ENCODE assay signal across 8 cellular contexts in the genomic region with DNA sequence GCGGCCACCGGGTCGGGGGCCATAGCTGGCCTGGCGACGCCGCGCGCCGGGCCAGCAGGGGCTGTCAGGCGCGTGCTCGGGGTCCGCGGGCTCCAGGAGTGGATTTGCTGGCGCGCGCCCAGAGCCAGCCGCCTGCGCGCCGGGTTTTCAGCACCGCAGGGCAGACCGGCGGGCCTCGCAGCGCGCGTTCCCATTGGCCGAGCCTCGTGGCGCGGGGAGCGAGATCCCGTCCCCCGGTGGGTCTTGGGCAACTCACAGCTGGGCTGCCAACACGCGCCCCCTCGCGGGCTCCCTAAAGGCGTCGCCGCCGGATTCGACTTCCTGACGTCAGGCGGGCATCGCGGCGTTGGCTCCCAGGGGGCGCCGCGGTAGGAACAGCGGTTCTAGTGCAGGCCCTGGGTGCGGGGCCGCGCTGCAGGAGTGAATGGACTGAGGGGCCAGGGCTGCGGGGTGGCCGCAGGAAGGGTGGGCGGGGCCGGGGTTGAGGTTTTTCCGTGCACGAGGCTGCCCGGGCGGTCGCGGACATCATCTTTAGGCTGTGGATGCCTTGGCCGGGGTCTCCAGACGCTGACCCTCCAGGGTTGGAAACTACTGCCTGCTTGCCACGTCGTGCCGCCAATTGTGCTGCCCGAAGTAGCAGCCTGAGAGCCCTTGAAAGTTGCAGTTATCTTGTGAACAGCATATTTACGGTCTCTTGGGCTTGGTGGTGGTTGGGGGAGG. TPM values are rescaled to one million over a fixed set of nuclear protein-coding genes. Genes with fewer than 3 reads are reported as not detected.
A peak's percentile ranks its signal among the peaks of the same experiment; 100 is the strongest.
DNase-seq lines count a peak whose midpoint lies in the region; ATAC-seq and TF ChIP-seq lines count a peak whose summit lies in the region.

Gene FADS1, minus strand, starts transcription at position 268 of the 720 bp plus-strand sequence. Its CDS starts 74 bp downstream, at position 194.

- in situ Hi-C loops in Caki2 (cut with HindIII; ENCODE audit: low pct_unique_long_range_greater_than_20kb, low sequenced_read_pairs) (no loop called here), KBM-7 (cut with MboI; ENCODE audit: low pct_unique_long_range_greater_than_20kb, low sequenced_read_pairs) (no loop called here)

- peaks cover 21% of the 10 kb centered on the region for H3K4me1 Mint-ChIP-seq in stimulated activated memory B cell treated with anti-CD40 and anti-IgM and Interleukin-4, amounts not matched to agents 10 μg/mL and 1 μg/mL and 100 μg/mL, for 72 hours

- H3K4me3 ChIP-seq in esophagus squamous epithelium: peak within 1 kb of the TSS; percentile 47 to 83 (median 58)
- H3K4me3 ChIP-seq in muscle layer of duodenum (ENCODE audit: low read depth in 1 of 2, low read length in 2 of 2): peak within 1 kb of the TSS; percentile 69 to 70

- peak within 1 kb of the TSS; percentile 86 to 99 (median 92) for H3K27ac ChIP-seq in esophagus squamous epithelium
- peak within 1 kb of the TSS; percentile 89 for H3K27ac ChIP-seq in muscle layer of duodenum (ENCODE audit: low read length)

- intact Hi-C loops in esophagus squamous epithelium (cut with DNase I): no loop called here

- TF ChIP-seq CTCF in esophagus squamous epithelium (IDR thresholded peaks at IDR 0.05): peak in 5 of 6 experiments; percentile 4 to 41 (median 33)

- peak; percentile 92 for DNase-seq in Caki2 (ENCODE audit: low read depth)
- peak; percentile 95 for DNase-seq in KBM-7
- DNase-seq in activated T-helper 1 cell treated with Interleukin-2 at 50 U/mL for 16 hours (ENCODE audit: low read depth): peak; percentile 58
- no peak for DNase-seq in esophagus squamous epithelium (lab: John Stamatoyannopoulos, UW)

- peak in 2 of 4 donors; percentile 49 to 52 for TF ChIP-seq POLR2A in esophagus squamous epithelium (IDR thresholded peaks at IDR 0.05)

- H3K4me3 Mint-ChIP-seq in stimulated activated memory B cell treated with anti-CD40 and anti-IgM and Interleukin-4, amounts not matched to agents 10 μg/mL and 1 μg/mL and 100 μg/mL, for 72 hours: peak within 1 kb of the TSS; percentile 81

- no peaks in the 10 kb centered on the region for H3K9me3 ChIP-seq in esophagus squamous epithelium
- no peaks in the 10 kb centered on the region for H3K9me3 ChIP-seq in muscle layer of duodenum (ENCODE audit: control insufficient read depth in 1 of 2, low read length in 2 of 2)

- H3K36me3 Mint-ChIP-seq in stimulated activated memory B cell treated with anti-CD40 and anti-IgM and Interleukin-4, amounts not matched to agents 10 μg/mL and 1 μg/mL and 100 μg/mL, for 72 hours: peaks cover 5% of the 10 kb centered on the region

- peaks cover 22% of the 10 kb centered on the region for H3K27me3 Mint-ChIP-seq in stimulated activated memory B cell treated with anti-CD40 and anti-IgM and Interleukin-4, amounts not matched to agents 10 μg/mL and 1 μg/mL and 100 μg/mL, for 72 hours

- H3K9me3 Mint-ChIP-seq in stimulated activated memory B cell treated with anti-CD40 and anti-IgM and Interleukin-4, amounts not matched to agents 10 μg/mL and 1 μg/mL and 100 μg/mL, for 72 hours: no peaks in the 10 kb centered on the region

- peaks cover 0 to 11% (median 0%) of the 10 kb centered on the region in 3 donors for H3K36me3 ChIP-seq in esophagus squamous epithelium
- peaks cover 8 to 11% of the 10 kb centered on the region in 2 donors for H3K36me3 ChIP-seq in muscle layer of duodenum (ENCODE audit: control insufficient read depth in 1 of 2, insufficient read depth in 2 of 2, low read length in 2 of 2)

- WGBS in esophagus squamous epithelium, 2 donors: 8 to 11% methylated on average over 7 to 11 of the region's 73 CpGs

- peak within 1 kb of the TSS; percentile 83 for H3K27ac Mint-ChIP-seq in stimulated activated memory B cell treated with anti-CD40 and anti-IgM and Interleukin-4, amounts not matched to agents 10 μg/mL and 1 μg/mL and 100 μg/mL, for 72 hours

- peak; percentile 51 for ATAC-seq in GM21423 (IDR thresholded peaks at IDR 0.05; ENCODE audit: unreplicated experiment)
- peak; percentile 70 for ATAC-seq in stimulated activated memory B cell treated with anti-CD40 and anti-IgM and Interleukin-4, amounts not matched to agents 10 μg/mL and 1 μg/mL and 100 μg/mL, for 72 hours

- H3K4me1 ChIP-seq in esophagus squamous epithelium (peaks cover 22 to 66% (median 25%) of the 10 kb centered on the region in 3 donors), muscle layer of duodenum (ENCODE audit: control insufficient read depth in 1 of 2, insufficient read depth in 2 of 2, low read length in 2 of 2) (peaks cover 0 to 9% of the 10 kb centered on the region in 2 donors)

- H3K27me3 ChIP-seq in esophagus squamous epithelium (peaks cover 0 to 29% (median 3%) of the 10 kb centered on the region in 4 donors), muscle layer of duodenum (ENCODE audit: low read depth, low read length) (no peaks in the 10 kb centered on the region)

TF ChIP-seq in PFSK-1, 5 proteins besides CTCF, POLR2A, EP300 and RAD21:
- no peak for TF ChIP-seq SIN3A (IDR thresholded peaks at IDR 0.05; ENCODE audit: borderline replicate concordance, insufficient read depth, low read length)
- peak; percentile 58; the same call in 1 of the 2 replicates for TF ChIP-seq POLR2AphosphoS5 (IDR thresholded peaks at IDR 0.05; ENCODE audit: low read depth, low read length)
- TF ChIP-seq FOXP2 (optimal IDR thresholded peaks at IDR 0.05; ENCODE audit: borderline replicate concordance, extremely low read depth, extremely low read length, insufficient read depth): peak; percentile 84
- TF ChIP-seq REST (IDR thresholded peaks at IDR 0.05; ENCODE audit: insufficient read depth in 1 of 2, low read depth in 2 of 2, low read length in 2 of 2): no peak; a peak in 1 of 4 replicates

RNA-seq across cellular contexts. Expression of gene FADS1, which starts in this region (rescaled TPM):
- total RNA-seq in Caki2 (2014; rRNA removed; shearing (Covaris generic); ENCODE audit: low replicate concordance): 49.8 and 55.0 TPM in 2 replicates
- polyA plus RNA-seq in PFSK-1 (2012; ENCODE audit: insufficient read length, low read depth): 59.6 TPM
- total RNA-seq in esophagus squamous epithelium: 1 to 10 TPM; 2.1 to 8.3 (median 7.1) TPM
